In genomic region chr7:72829964-72830354, GRCh38 we compare ENCODE assay signal across 8 cellular contexts. TPM values are rescaled to one million over a fixed set of nuclear protein-coding genes. Genes with fewer than 3 reads are reported as not detected.
DNase-seq lines count a peak whose midpoint lies in the region; ATAC-seq and TF ChIP-seq lines count a peak whose summit lies in the region.
"Not testable (repeated sequence)": the region's sequence is repeated elsewhere in the genome, so short reads cannot be mapped to it uniquely, and the experiment has no call there.

No MANE protein-coding gene starts in this region.

- peak overlapping the region; percentile 48; the same call in 1 of the 2 replicates for H3K14ac ChIP-seq in IMR-90 (replicated peaks; ENCODE audit: low read depth, low read length)

- peaks cover 9 to 46% (median 10%) of the 10 kb centered on the region in 3 donors for H3K36me3 Mint-ChIP-seq in CD8-positive, alpha-beta memory T cell
- not testable (repeated sequence) for H3K36me3 Mint-ChIP-seq in endothelial cell (ENCODE audit: low read depth, unreplicated experiment)

- intact Hi-C loops in IMR-90 (cut with micrococcal nuclease) (loop anchor here (5.0 kb wide), 1 partner anchor 87 kb away; no protein-coding TSS in a partner anchor), Panc1 (cut with micrococcal nuclease; ENCODE audit: unreplicated experiment) (loop anchor here (5.0 kb wide), 1 partner anchor 82 kb away; no protein-coding TSS in a partner anchor)

- H2BK120ac ChIP-seq in IMR-90 (ENCODE audit: low read depth, low read length), result not testable (repeated sequence)

- ATAC-seq in GM21367 (IDR thresholded peaks at IDR 0.05; ENCODE audit: unreplicated experiment), result peak; percentile 22
- ATAC-seq in IMR-90 (ENCODE audit: low read depth), result peak; percentile 46
- ATAC-seq in Panc1, result peak; percentile 62

- not testable (repeated sequence) for H3K18ac ChIP-seq in IMR-90 (ENCODE audit: low read depth, low read length)

- H3K27ac Mint-ChIP-seq in CD8-positive, alpha-beta memory T cell, result peak overlapping the region; percentile 94 to 100 (median 99)
- peak overlapping the region; percentile 99 for H3K27ac Mint-ChIP-seq in endothelial cell (ENCODE audit: unreplicated experiment)

- H3K4me1 ChIP-seq in CD8-positive, alpha-beta memory T cell (ENCODE audit: insufficient read depth, low read length), result peaks cover 18% of the 10 kb centered on the region
- not testable (repeated sequence) for H3K4me1 ChIP-seq in IMR-90 (ENCODE audit: control insufficient read depth, insufficient read depth, low read length); Panc1 (ENCODE audit: control insufficient read depth, insufficient read depth, low read length)

- H3K23ac ChIP-seq in IMR-90 (ENCODE audit: low read depth, low read length), result peak overlapping the region; percentile 26; the same call in 1 of the 2 replicates

- H3K36me3 ChIP-seq in CD8-positive, alpha-beta memory T cell (ENCODE audit: insufficient read depth, low read length), result peaks cover 16% of the 10 kb centered on the region
- not testable (repeated sequence) for H3K36me3 ChIP-seq in IMR-90 (ENCODE audit: control insufficient read depth, insufficient read depth, low read length); Panc1 (ENCODE audit: control insufficient read depth, insufficient read depth, low read length)

- POLR2A ChIA-PET in CD8-positive, alpha-beta memory T cell (lab: Charles Lee), result interaction anchor here (0.6 kb wide), 1 partner anchor 94 kb away, joined by 10 read pairs; no protein-coding TSS in a partner anchor
- POLR2A ChIA-PET in IMR-90 (lab: Charles Lee; ENCODE audit: unreplicated experiment); Panc1 (lab: Charles Lee): not testable (repeated sequence)

- peak overlapping the region; percentile 32; the same call in 1 of the 2 replicates for H4K5ac ChIP-seq in IMR-90 (ENCODE audit: low read depth, low read length)

- H3K56ac ChIP-seq in IMR-90 (ENCODE audit: extremely low read depth, insufficient read depth, low read length), result peak overlapping the region; percentile 83

- peak overlapping the region; percentile 78 for H3K4me3 ChIP-seq in CD8-positive, alpha-beta memory T cell (ENCODE audit: low read length)
- H3K4me3 ChIP-seq in IMR-90 (ENCODE audit: insufficient read depth, low read depth, low read length) (peak overlapping the region; percentile 63), Panc1 (ENCODE audit: low read depth in 2 of 2, low read length in 2 of 2) (peak overlapping the region; percentile 81 to 89)

- in situ Hi-C loops in IMR-90 (cut with MboI; ENCODE audit: low sequenced_read_pairs), result loop anchor here (5.0 kb wide), 1 partner anchor 92 kb away; no protein-coding TSS in a partner anchor
- in situ Hi-C loops in Panc1 (cut with HindIII; ENCODE audit: low pct_unique_long_range_greater_than_20kb, low sequenced_read_pairs), result not testable (repeated sequence)

- peak; percentile 67 for TF ChIP-seq POLR2A in IMR-90 (IDR thresholded peaks at IDR 0.05; ENCODE audit: low read depth, low read length)

- H4K8ac ChIP-seq in IMR-90 (ENCODE audit: low read depth in 2 of 2, low read length in 2 of 2), result peak overlapping the region in 1 of 2 experiments; percentile 75; a peak in 2 of 4 replicates

- H3K27me3 Mint-ChIP-seq in CD8-positive, alpha-beta memory T cell; endothelial cell (ENCODE audit: unreplicated experiment): not testable (repeated sequence)

- peak overlapping the region; percentile 83 for H3K4ac ChIP-seq in IMR-90 (ENCODE audit: low read depth, low read length)

- not testable (repeated sequence) for H3K27me3 ChIP-seq in CD8-positive, alpha-beta memory T cell (ENCODE audit: insufficient read depth, low read length, poor library complexity, severe bottlenecking); IMR-90 (ENCODE audit: control insufficient read depth, insufficient read depth, low read length); Panc1 (ENCODE audit: control insufficient read depth, insufficient read depth, low read length)

- no CpG with 5 or more reads among the region's 8 CpGs for WGBS in IMR-90 (ENCODE audit: extremely low coverage in 2 of 2, insufficient read length in 1 of 2), 2 experiments

- not testable (repeated sequence) for BruUV-seq in IMR-90 (replicated peaks; lab: Mats Ljungman, UMichigan); Panc1 (replicated peaks; lab: Mats Ljungman, UMichigan)

- peak overlapping the region; percentile 63 for H2AFZ ChIP-seq in IMR-90 (replicated peaks; ENCODE audit: low read length, poor library complexity)

- H3K9ac ChIP-seq in IMR-90 (ENCODE audit: low read depth, low read length), result peak overlapping the region; percentile 64

- not testable (repeated sequence) for H2AK5ac ChIP-seq in IMR-90 (ENCODE audit: low read depth, low read length)

- not testable (repeated sequence) for TF ChIP-seq RAD21 in IMR-90 (IDR thresholded peaks at IDR 0.05; ENCODE audit: low read length)

- TF ChIP-seq CTCF in IMR-90 (conservative IDR thresholded peaks at IDR 0.05; ENCODE audit: low read depth, low read length) (peak; percentile 52), Panc1 (IDR thresholded peaks at IDR 0.05) (peak; percentile 80)
- TF ChIP-seq CTCF in endothelial cell (IDR thresholded peaks at IDR 0.05; ENCODE audit: unreplicated experiment), result not testable (repeated sequence)

- not testable (repeated sequence) for H4K91ac ChIP-seq in IMR-90 (ENCODE audit: insufficient read depth, low read depth, low read length)

- H2AK9ac ChIP-seq in IMR-90 (replicated peaks; ENCODE audit: low read depth, low read length, poor library complexity), result not testable (repeated sequence)

- H3K9me3 ChIP-seq in CD8-positive, alpha-beta memory T cell (ENCODE audit: low read length); IMR-90 (ENCODE audit: control insufficient read depth, insufficient read depth, low read length); Panc1 (ENCODE audit: control insufficient read depth, insufficient read depth, low read depth, low read length): not testable (repeated sequence)

- H3K79me1 ChIP-seq in IMR-90 (ENCODE audit: low read depth in 1 of 2, low read length in 2 of 2), result peaks cover 4 to 16% of the 10 kb centered on the region in 2 experiments; a peak in 3 of 4 replicates

- H3K9me1 ChIP-seq in IMR-90 (ENCODE audit: insufficient read depth, low read length), result not testable (repeated sequence)

- H3K4me2 ChIP-seq in IMR-90 (ENCODE audit: low read depth, low read length), result peak overlapping the region; percentile 76

- not testable (repeated sequence) for H4K20me1 ChIP-seq in IMR-90 (ENCODE audit: insufficient read depth, low read length)

- CTCF ChIA-PET in CD8-positive, alpha-beta memory T cell (lab: Charles Lee), result interaction anchor here (1.2 to 1.8 kb wide), 4 partner anchors 8 to 85 kb away, joined by 3 to 5 read pairs (median 4); no protein-coding TSS in a partner anchor
- CTCF ChIA-PET in IMR-90 (lab: Yijun Ruan, JAX), result interaction anchor here (1.4 kb wide), 1 partner anchor 11 kb away, joined by 3 read pairs; no protein-coding TSS in a partner anchor
- CTCF ChIA-PET in Panc1 (lab: Charles Lee), result interaction anchor here (1.4 kb wide), 1 partner anchor 85 kb away, joined by 4 read pairs; no protein-coding TSS in a partner anchor

- H2BK15ac ChIP-seq in IMR-90 (ENCODE audit: low read depth, low read length), result not testable (repeated sequence)

- H2BK20ac ChIP-seq in IMR-90 (ENCODE audit: low read depth, low read length), result not testable (repeated sequence)

- DNase-seq in CD8-positive, alpha-beta memory T cell, result peak in 4 of 5 donors; percentile 12 to 77 (median 56)
- DNase-seq in IMR-90 (peak; percentile 84), Panc1 (ENCODE audit: low read depth, low spot score) (peak; percentile 78), activated T-cell treated with anti-CD3 and anti-CD28 coated beads for 48 hours (ENCODE audit: low read depth) (peak; percentile 15), endothelial cell (ENCODE audit: low spot score) (peak; percentile 29), medulla oblongata (ENCODE audit: extremely low spot score) (peak; percentile 44)
- peak; percentile 41 for DNase-seq in stimulated activated CD4-positive, alpha-beta T cell treated with anti-CD3 and anti-CD28 coated beads, Interleukin-4, amount 100 ng/mL, for 24 hours

- peaks cover 29 to 45% (median 44%) of the 10 kb centered on the region in 3 donors for H3K4me1 Mint-ChIP-seq in CD8-positive, alpha-beta memory T cell
- peaks cover 10% of the 10 kb centered on the region for H3K4me1 Mint-ChIP-seq in endothelial cell (ENCODE audit: unreplicated experiment)

- dilution Hi-C loops in IMR-90 (cut with HindIII; ENCODE audit: low sequenced_read_pairs, unreplicated experiment), result not testable (repeated sequence)

- H3K4me3 Mint-ChIP-seq in CD8-positive, alpha-beta memory T cell, result peak overlapping the region; percentile 92 to 98 (median 93)
- peak overlapping the region; percentile 97 for H3K4me3 Mint-ChIP-seq in endothelial cell (ENCODE audit: unreplicated experiment)

- not testable (repeated sequence) for H3K9me3 Mint-ChIP-seq in CD8-positive, alpha-beta memory T cell; endothelial cell (ENCODE audit: unreplicated experiment)

- peak overlapping the region; percentile 98 for H3K27ac ChIP-seq in CD8-positive, alpha-beta memory T cell (ENCODE audit: low read depth, low read length)
- H3K27ac ChIP-seq in IMR-90 (ENCODE audit: insufficient read depth, low read length) (peak overlapping the region; percentile 74), Panc1 (ENCODE audit: low read length) (peak overlapping the region; percentile 87)

- peak overlapping the region; percentile 26 for H2BK5ac ChIP-seq in IMR-90 (ENCODE audit: low read depth, low read length, poor library complexity, severe bottlenecking)

TF ChIP-seq in IMR-90, 13 proteins besides CTCF, POLR2A, EP300 and RAD21:
- TF ChIP-seq FOS (IDR thresholded peaks at IDR 0.05; ENCODE audit: low read depth, low read length) (peak; percentile 26; the same call in 1 of the 2 replicates), MAZ (IDR thresholded peaks at IDR 0.05; ENCODE audit: borderline replicate concordance, low read depth, low read length) (peak; percentile 47; the same call in 1 of the 2 replicates), RCOR1 (IDR thresholded peaks at IDR 0.05; ENCODE audit: insufficient replicate concordance, low read length) (peak; percentile 40)

RNA-seq across cellular contexts. Expression of gene TYW1B, which starts 2.0 kb away (rescaled TPM):
- 1 to 10 TPM; 4.7 to 5.1 TPM for total RNA-seq in CD8-positive, alpha-beta memory T cell
- polyA plus RNA-seq in CD8-positive, alpha-beta memory T cell, result 1.5 TPM
- total RNA-seq in IMR-90 (2012; rRNA removed) (1.7 and 1.8 TPM in 2 replicates), Panc1 (2021; ENCODE audit: unreplicated experiment) (2.3 TPM), endothelial cell (ENCODE audit: unreplicated experiment) (1.9 TPM)
- polyA plus RNA-seq in IMR-90 (2012; rRNA removed), result 0.73 and 1.0 TPM in 2 replicates
- polyA plus RNA-seq in IMR-90 (2012; cell fraction: cytosol; rRNA removed), result 0.16 and 0.28 TPM in 2 replicates
- polyA plus RNA-seq in IMR-90 (2012; cell fraction: nucleus; rRNA removed; ENCODE audit: low replicate concordance), result 0.40 and 2.0 TPM in 2 replicates
- polyA plus RNA-seq in Panc1 (2012; ENCODE audit: insufficient read length), result 1.6 TPM

Comparison
In these comparisons a context has a peak if more than half of its experiments do, and no peak if none do; other contexts are left out.
1. Peak in every context shown above with its lines: DNase-seq, ATAC-seq, H3K4me3 ChIP-seq and H3K27ac ChIP-seq.
2. DNase-seq: peak in every context shown above with its lines; median percentile 84 in IMR-90; 78 in Panc1; 56 in CD8-positive, alpha-beta memory T cell; 44 in medulla oblongata; 41 in stimulated activated CD4-positive, alpha-beta T cell treated with anti-CD3 and anti-CD28 coated beads, Interleukin-4, amount 100 ng/mL, for 24 hours; 29 in endothelial cell; 15 in activated T-cell treated with anti-CD3 and anti-CD28 coated beads for 48 hours.